Comparison of ENCODE assay signal across 31 cellular contexts in the genomic region with DNA sequence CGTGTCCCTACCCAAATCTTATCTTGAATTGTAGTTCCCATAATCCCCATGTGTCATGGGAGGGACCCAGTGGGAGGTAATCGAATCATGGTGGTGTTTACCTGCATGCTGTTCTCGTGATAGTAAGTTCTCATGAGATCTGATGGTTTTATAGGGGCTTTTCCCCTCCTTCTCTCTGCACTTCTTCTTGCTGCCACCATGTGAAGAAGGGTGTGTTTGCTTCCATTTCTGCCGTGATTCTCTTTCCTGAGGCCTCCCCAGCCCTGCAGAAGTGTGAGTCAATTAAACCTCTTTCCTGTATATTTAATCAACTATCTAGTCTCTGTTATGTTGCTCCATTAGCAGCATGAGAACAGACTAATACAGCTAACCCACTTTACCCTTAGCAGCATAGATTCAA. TPM values are rescaled to one million over a fixed set of nuclear protein-coding genes. Genes with fewer than 3 reads are reported as not detected.
DNase-seq lines count a peak whose midpoint lies in the region; ATAC-seq and TF ChIP-seq lines count a peak whose summit lies in the region.
"Had no signal": no experiment of that assay in that cellular context is flagged by ENCODE, and none has a peak within 500 bp of the region (broad histone marks: within the 10 kb centered on the region; RNA-seq: fewer than 3 reads in every experiment).

No MANE protein-coding gene starts in this region.

- H3K27me3 Mint-ChIP-seq in CD4-positive, CD25-positive, alpha-beta regulatory T cell, result no peaks in the 10 kb centered on the region
- H3K27me3 Mint-ChIP-seq in T-helper 17 cell, result no peaks in the 10 kb centered on the region

- DNase-seq in CD4-positive, CD25-positive, alpha-beta regulatory T cell, result no peak
- DNase-seq in GM06990 (ENCODE audit: extremely low read depth, insufficient read length), result no peak
- no peak for DNase-seq in T-helper 17 cell
- no peak for DNase-seq in foreskin keratinocyte
- DNase-seq in central memory CD4-positive, alpha-beta T cell, result no peak
- no peak for DNase-seq in NCI-H526 (lab: John Stamatoyannopoulos, UW)
- DNase-seq in nucleus accumbens (lab: John Stamatoyannopoulos, UW), result no peak
- DNase-seq: activated CD4-positive, alpha-beta T cell treated with anti-CD3 and anti-CD28 coated beads, Interleukin-2, amount 50 U/mL, for 48 hours; amniotic stem cell; brain microvascular endothelial cell; colonic mucosa; DND-41; effector CD8-positive, alpha-beta T cell; foreskin melanocyte; lower lobe of right lung; NCI-H1105 treated with DMSO at 0.1 percent for 48 hours; NCI-H2029 treated with DMSO at 0.1 percent for 48 hours; NCI-H2227 treated with DMSO at 0.1 percent for 48 hours; NCI-H69; SHP77 treated with DMSO at 0.1 percent for 48 hours; stimulated activated CD4-positive, alpha-beta T cell treated with anti-CD3 and anti-CD28 coated beads, Interleukin-12 subunit alpha, Interleukin-12 subunit beta, amount 100 ng/mL, for 4 hours; stimulated activated CD4-positive, alpha-beta T cell treated with anti-CD3 and anti-CD28 coated beads, Interleukin-4, amount 100 ng/mL, for 1 hour; stimulated activated naive CD4-positive, alpha-beta T cell; T-helper 9 cell; testis had no signal

- TF ChIP-seq CTCF in GM06990 (IDR thresholded peaks at IDR 0.05; ENCODE audit: insufficient read depth, low read length, poor library complexity, severe bottlenecking), result no peak
- no peak for TF ChIP-seq CTCF in foreskin keratinocyte (conservative IDR thresholded peaks at IDR 0.05)

- H3K27ac Mint-ChIP-seq in CD4-positive, CD25-positive, alpha-beta regulatory T cell, result peak overlapping the region; percentile 63 to 98 (median 92)
- peak overlapping the region; percentile 89 for H3K27ac Mint-ChIP-seq in T-helper 17 cell

- H3K4me1 ChIP-seq in CD4-positive, CD25-positive, alpha-beta regulatory T cell (ENCODE audit: control insufficient read depth, insufficient read depth, low read length, poor library complexity, severe bottlenecking), result peaks cover 35% of the 10 kb centered on the region
- peaks cover 14% of the 10 kb centered on the region for H3K4me1 ChIP-seq in foreskin keratinocyte
- H3K4me1 ChIP-seq: BLaER1, colonic mucosa, testis had no signal

- H3K4me3 Mint-ChIP-seq in CD4-positive, CD25-positive, alpha-beta regulatory T cell, result peak overlapping the region in 3 of 4 donors; percentile 4 to 60 (median 50)
- peak overlapping the region; percentile 62 for H3K4me3 Mint-ChIP-seq in T-helper 17 cell

- no peak overlapping the region for H3K4me3 ChIP-seq in CD4-positive, CD25-positive, alpha-beta regulatory T cell (ENCODE audit: low read depth, low read length)
- peak overlapping the region; percentile 4; the same call in 1 of the 2 replicates for H3K4me3 ChIP-seq in GM06990 (replicated peaks; ENCODE audit: low read depth, low read length)
- H3K4me3 ChIP-seq: BLaER1, colonic mucosa, lower lobe of right lung, testis had no signal

- no peaks in the 10 kb centered on the region for H3K36me3 ChIP-seq in CD4-positive, CD25-positive, alpha-beta regulatory T cell (ENCODE audit: control insufficient read depth, insufficient read depth, low read length)
- peaks cover 2% of the 10 kb centered on the region; the same call in 1 of the 2 replicates for H3K36me3 ChIP-seq in GM06990 (ENCODE audit: control insufficient read depth, insufficient read depth, low read length)
- H3K36me3 ChIP-seq: BLaER1, brain microvascular endothelial cell, colonic mucosa, lower lobe of right lung had no signal

- peaks cover 0 to 1% (median 0%) of the 10 kb centered on the region in 7 donors for H3K9me3 Mint-ChIP-seq in CD4-positive, CD25-positive, alpha-beta regulatory T cell

- H3K27me3 ChIP-seq in CD4-positive, CD25-positive, alpha-beta regulatory T cell (ENCODE audit: control insufficient read depth, insufficient read depth, low read length), result no peaks in the 10 kb centered on the region
- H3K27me3 ChIP-seq in GM06990 (replicated peaks; ENCODE audit: control insufficient read depth, insufficient read depth, low read length), result no peaks in the 10 kb centered on the region
- H3K27me3 ChIP-seq in foreskin keratinocyte, result no peaks in the 10 kb centered on the region
- H3K27me3 ChIP-seq: BLaER1, brain microvascular endothelial cell, colonic mucosa, testis had no signal

- peaks cover 25% of the 10 kb centered on the region for H3K36me3 Mint-ChIP-seq in CD4-positive, CD25-positive, alpha-beta regulatory T cell
- peaks cover 10% of the 10 kb centered on the region for H3K36me3 Mint-ChIP-seq in T-helper 17 cell (ENCODE audit: low read depth)

- ATAC-seq in CD4-positive, CD25-positive, alpha-beta regulatory T cell (ENCODE audit: low read depth in 2 of 2), result no peak
- ATAC-seq in T-helper 17 cell (no peak), foreskin keratinocyte (no peak), GM19023 (IDR thresholded peaks at IDR 0.05; ENCODE audit: unreplicated experiment) (no peak)
- ATAC-seq: esophagus mucosa, lower lobe of right lung, Panc1, sciatic nerve had no signal

- H3K9me3 ChIP-seq in CD4-positive, CD25-positive, alpha-beta regulatory T cell (ENCODE audit: control insufficient read depth in 2 of 2, low read length in 2 of 2), result no peaks in the 10 kb centered on the region
- H3K9me3 ChIP-seq in T-helper 17 cell (ENCODE audit: control insufficient read depth, low read length, poor library complexity, severe bottlenecking), result no peaks in the 10 kb centered on the region
- H3K9me3 ChIP-seq: BLaER1, colonic mucosa, lower lobe of right lung, testis had no signal

- peak overlapping the region; percentile 80 for H3K27ac ChIP-seq in CD4-positive, CD25-positive, alpha-beta regulatory T cell (ENCODE audit: insufficient read depth, low read length, poor library complexity, severe bottlenecking)
- H3K27ac ChIP-seq in foreskin keratinocyte, result peak overlapping the region; percentile 58
- H3K27ac ChIP-seq: BLaER1, brain microvascular endothelial cell, colonic mucosa, lower lobe of right lung, testis, VCaP had no signal

- peaks cover 37 to 74% (median 61%) of the 10 kb centered on the region in 4 donors for H3K4me1 Mint-ChIP-seq in CD4-positive, CD25-positive, alpha-beta regulatory T cell
- H3K4me1 Mint-ChIP-seq in T-helper 17 cell, result peaks cover 73% of the 10 kb centered on the region

RNA-seq across cellular contexts. Expression of a gene that starts 37.6 kb away (rescaled TPM):
- 36.4 TPM for total RNA-seq in CD4-positive, CD25-positive, alpha-beta regulatory T cell
- polyA plus RNA-seq in CD4-positive, CD25-positive, alpha-beta regulatory T cell, result 10 to 100 TPM; 57.9 to 81.4 (median 68.5) TPM
- total RNA-seq in T-helper 17 cell (10 to 100 TPM; 45.1 to 48.9 TPM), foreskin keratinocyte (32.3 and 46.4 TPM in 2 replicates)
- 15.0 and 23.2 TPM in 2 replicates for polyA plus RNA-seq in foreskin keratinocyte
